Comparison of ENCODE assay signal across 2 cellular contexts in the genomic region with DNA sequence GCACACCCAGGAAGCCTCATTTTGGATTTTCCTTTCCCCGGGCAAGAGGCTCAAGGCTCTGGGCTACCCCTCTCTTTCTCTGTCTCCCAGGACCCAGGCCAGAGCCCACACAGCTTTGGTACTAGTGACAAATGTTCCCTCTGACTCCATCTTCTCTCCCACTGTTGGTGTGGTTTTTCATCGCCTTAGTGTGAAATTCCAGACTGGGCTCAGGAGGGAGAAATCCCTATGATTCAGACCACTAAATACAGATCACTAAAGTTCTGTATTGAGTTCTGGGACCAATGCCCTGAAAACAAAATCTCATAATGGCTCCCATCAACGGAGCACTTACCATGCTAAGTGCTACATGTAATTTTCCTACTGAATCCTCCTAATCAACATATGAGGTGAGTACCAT.
TF ChIP-seq lines count a peak whose summit lies in the region.

No MANE protein-coding gene starts in this region.

TF ChIP-seq in K562, 482 proteins besides CTCF, POLR2A, EP300 and RAD21:
- TF ChIP-seq TAF9B (IDR thresholded peaks at IDR 0.05; ENCODE audit: partially characterized antibody) (no peak), POLR2H (tag; IDR thresholded peaks at IDR 0.05; ENCODE audit: low read depth) (no peak), TARDBP (IDR thresholded peaks at IDR 0.05) (no peak), BDP1 (IDR thresholded peaks at IDR 0.05; ENCODE audit: insufficient read depth, insufficient read length) (no peak), ESRRA (IDR thresholded peaks at IDR 0.05; ENCODE audit: borderline replicate concordance, low read depth) (no peak)

TF ChIP-seq in GM12891, 5 proteins besides CTCF, POLR2A, EP300 and RAD21:
- TF ChIP-seq SPI1 (IDR thresholded peaks at IDR 0.05; ENCODE audit: low read depth, low read length) (no peak), POLR2AphosphoS5 (IDR thresholded peaks at IDR 0.05; ENCODE audit: low read depth, low read length) (no peak), POU2F2 (IDR thresholded peaks at IDR 0.05; ENCODE audit: low read depth, low read length) (no peak), TAF1 (IDR thresholded peaks at IDR 0.05; ENCODE audit: low read depth, low read length) (no peak), PAX5 (IDR thresholded peaks at IDR 0.05; ENCODE audit: insufficient read depth, low read length, severe bottlenecking) (no peak)
